1 cellular context compared by ENCODE assay signal in the genomic region with DNA sequence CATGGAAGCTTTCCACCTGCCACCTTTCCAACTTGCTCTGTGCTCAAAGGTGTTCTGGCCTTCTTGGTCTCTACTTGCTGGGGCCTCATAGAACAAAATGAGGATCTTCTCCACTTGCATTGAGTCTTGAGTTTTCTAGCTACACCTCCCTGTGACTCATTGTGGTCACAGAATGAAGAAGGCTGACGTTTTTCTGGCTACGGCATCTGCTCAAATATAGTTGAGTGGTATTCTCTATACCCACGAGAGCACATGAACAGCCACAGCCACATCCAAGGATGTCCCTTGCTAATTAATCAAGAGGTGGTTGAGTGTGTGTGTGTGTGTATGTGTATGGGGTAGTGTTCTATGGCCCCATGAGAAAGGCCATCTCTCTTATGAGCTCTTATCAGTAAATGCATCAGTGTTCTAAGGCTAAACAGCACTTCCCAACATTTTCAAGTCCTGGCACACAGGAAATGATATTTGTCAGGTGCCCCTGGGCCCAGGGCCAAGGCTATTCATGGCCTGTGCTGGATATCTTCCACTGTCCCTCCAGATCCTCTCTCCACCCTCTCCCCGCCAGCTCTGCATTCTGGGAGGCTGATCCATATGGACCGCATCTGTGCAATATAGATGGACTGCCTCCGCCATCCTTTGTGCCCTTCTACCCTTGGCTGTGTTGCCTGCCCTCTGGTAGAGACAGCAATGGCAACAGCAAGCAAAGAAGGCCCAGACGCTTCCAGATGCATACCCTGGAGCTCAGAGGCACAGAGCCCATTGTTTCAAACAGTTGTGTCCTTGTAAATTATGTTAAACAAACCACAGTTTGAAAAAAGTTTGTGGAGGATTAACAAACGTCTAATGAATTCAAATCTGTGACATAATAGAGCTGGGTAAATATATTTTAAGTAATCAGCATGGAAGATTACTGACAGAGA.
TF ChIP-seq lines count a peak whose summit lies in the region.

No MANE protein-coding gene starts in this region.

TF ChIP-seq in GM12878, 131 proteins besides CTCF, POLR2A, EP300 and RAD21 (continued from another document):
- TF ChIP-seq, protein P1, sequence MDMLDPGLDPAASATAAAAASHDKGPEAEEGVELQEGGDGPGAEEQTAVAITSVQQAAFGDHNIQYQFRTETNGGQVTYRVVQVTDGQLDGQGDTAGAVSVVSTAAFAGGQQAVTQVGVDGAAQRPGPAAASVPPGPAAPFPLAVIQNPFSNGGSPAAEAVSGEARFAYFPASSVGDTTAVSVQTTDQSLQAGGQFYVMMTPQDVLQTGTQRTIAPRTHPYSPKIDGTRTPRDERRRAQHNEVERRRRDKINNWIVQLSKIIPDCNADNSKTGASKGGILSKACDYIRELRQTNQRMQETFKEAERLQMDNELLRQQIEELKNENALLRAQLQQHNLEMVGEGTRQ (IDR thresholded peaks at IDR 0.05; ENCODE audit: borderline replicate concordance, low read depth, low read length) = no peak
- no peak for TF ChIP-seq SP1 (IDR thresholded peaks at IDR 0.05; ENCODE audit: low read depth, low read length)
- no peak for TF ChIP-seq GATAD2B (conservative IDR thresholded peaks at IDR 0.05; ENCODE audit: low read depth)
- no peak for TF ChIP-seq SREBF1 (IDR thresholded peaks at IDR 0.05; ENCODE audit: low read length)
- no peak for TF ChIP-seq JUND (IDR thresholded peaks at IDR 0.05; ENCODE audit: low read depth, low read length)
- TF ChIP-seq YY1 (IDR thresholded peaks at IDR 0.05; ENCODE audit: low read depth, low read length) = no peak
- no peak for TF ChIP-seq SPI1 (IDR thresholded peaks at IDR 0.05; ENCODE audit: borderline replicate concordance, insufficient read depth, low read depth, low read length)
